In genomic region chr1:155466996-155467395, GRCh38 we compare ENCODE assay signal across 9 cellular contexts.
DNase-seq lines count a peak whose midpoint lies in the region; ATAC-seq and TF ChIP-seq lines count a peak whose summit lies in the region.
"Had no signal": no experiment of that assay in that cellular context is flagged by ENCODE, and none has a peak within 500 bp of the region (broad histone marks: within the 10 kb centered on the region; RNA-seq: fewer than 3 reads in every experiment).

No MANE protein-coding gene starts in this region.

- H3K4me2 ChIP-seq in Karpas-422 (ENCODE audit: low read depth, low read length, poor library complexity, severe bottlenecking), result no peak overlapping the region

- CTCF ChIA-PET in A673 (lab: Charles Lee), result no interaction called here

- TF ChIP-seq CTCF in cardiac fibroblast (IDR thresholded peaks at IDR 0.05; ENCODE audit: low read depth, low read length), result no peak
- TF ChIP-seq CTCF in A673 (conservative IDR thresholded peaks at IDR 0.05; ENCODE audit: low read depth, low read length), result no peak

- H3K9me3 Mint-ChIP-seq in CD4-positive, CD25-positive, alpha-beta regulatory T cell, result peaks cover 0 to 8% (median 1%) of the 10 kb centered on the region in 7 donors
- H3K9me3 Mint-ChIP-seq in naive B cell, result peaks cover 0 to 12% (median 9%) of the 10 kb centered on the region in 7 donors

- H3K4me3 Mint-ChIP-seq in CD4-positive, CD25-positive, alpha-beta regulatory T cell, result no peak overlapping the region
- H3K4me3 Mint-ChIP-seq in naive B cell, result no peak overlapping the region

- no peaks in the 10 kb centered on the region for H3K27me3 Mint-ChIP-seq in CD4-positive, CD25-positive, alpha-beta regulatory T cell
- H3K27me3 Mint-ChIP-seq in naive B cell, result no peaks in the 10 kb centered on the region

- peaks cover 36 to 62% (median 47%) of the 10 kb centered on the region in 4 donors for H3K4me1 Mint-ChIP-seq in CD4-positive, CD25-positive, alpha-beta regulatory T cell
- H3K4me1 Mint-ChIP-seq in naive B cell, result peaks cover 13 to 42% (median 31%) of the 10 kb centered on the region in 3 donors

- POLR2A ChIA-PET in A673 (lab: Charles Lee; ENCODE audit: low non-redundant PET), result no interaction called here

- H3K4me3 ChIP-seq in CD4-positive, CD25-positive, alpha-beta regulatory T cell (ENCODE audit: low read depth, low read length), result no peak overlapping the region
- H3K4me3 ChIP-seq in Karpas-422 (ENCODE audit: low read length) (no peak overlapping the region), cardiac fibroblast (replicated peaks in 1 of 2; ENCODE audit: low read depth in 2 of 2, low read length in 2 of 2) (no peak overlapping the region), A673 (ENCODE audit: low read depth, low read length, poor library complexity, severe bottlenecking) (no peak overlapping the region)
- H3K4me3 ChIP-seq: left ventricle myocardium inferior had no signal

- H4K20me1 ChIP-seq in Karpas-422 (ENCODE audit: insufficient read depth, low read depth, low read length), result no peaks in the 10 kb centered on the region

- peaks cover 92% of the 10 kb centered on the region for H3K79me2 ChIP-seq in Karpas-422 (ENCODE audit: low read length)

- no peak overlapping the region for H3K9ac ChIP-seq in Karpas-422 (ENCODE audit: low read length)

- H3K9me2 ChIP-seq in Karpas-422 (replicated peaks; ENCODE audit: insufficient read depth, low read length), result no peaks in the 10 kb centered on the region

- no peaks in the 10 kb centered on the region for H3K27me3 ChIP-seq in CD4-positive, CD25-positive, alpha-beta regulatory T cell (ENCODE audit: control insufficient read depth, insufficient read depth, low read length)
- no peaks in the 10 kb centered on the region for H3K27me3 ChIP-seq in Karpas-422 (ENCODE audit: low read length)
- no peaks in the 10 kb centered on the region for H3K27me3 ChIP-seq in A673 (replicated peaks; ENCODE audit: insufficient read depth, low read depth, low read length, poor library complexity)

- peaks cover 3% of the 10 kb centered on the region for H3K4me1 ChIP-seq in CD4-positive, CD25-positive, alpha-beta regulatory T cell (ENCODE audit: control insufficient read depth, insufficient read depth, low read length, poor library complexity, severe bottlenecking)
- H3K4me1 ChIP-seq in Karpas-422 (ENCODE audit: low read length), result peaks cover 40% of the 10 kb centered on the region
- H3K4me1 ChIP-seq in A673 (ENCODE audit: insufficient read depth, low read length, poor library complexity, severe bottlenecking), result peaks cover 7% of the 10 kb centered on the region

- no peak overlapping the region for H2AFZ ChIP-seq in Karpas-422 (ENCODE audit: low read length)

- no peak for TF ChIP-seq POLR2A in erythroblast (IDR thresholded peaks at IDR 0.05; ENCODE audit: low read length)

- intact Hi-C loops in A673 (cut with micrococcal nuclease; ENCODE audit: unreplicated experiment), result no loop called here

- no peak for ATAC-seq in CD4-positive, CD25-positive, alpha-beta regulatory T cell (ENCODE audit: low read depth in 2 of 2)
- ATAC-seq in naive B cell (ENCODE audit: low read depth in 2 of 2) (no peak), HG03457 (IDR thresholded peaks at IDR 0.05; ENCODE audit: unreplicated experiment) (no peak)

- no TSS peak for BruUV-seq in A673 (replicated peaks; lab: Mats Ljungman, UMichigan)

- H3K27ac Mint-ChIP-seq in CD4-positive, CD25-positive, alpha-beta regulatory T cell, result peak overlapping the region in 2 of 3 donors; percentile 30 to 52
- peak overlapping the region in 5 of 6 donors; percentile 14 to 97 (median 56) for H3K27ac Mint-ChIP-seq in naive B cell

- no peak for DNase-seq in CD4-positive, CD25-positive, alpha-beta regulatory T cell
- DNase-seq in Karpas-422 (no peak), cardiac fibroblast (ENCODE audit: low read depth in 2 of 2) (peak; percentile 60 to 91), naive B cell (no peak), A673 (ENCODE audit: low spot score) (no peak), erythroblast (lab: John Stamatoyannopoulos, UW) (no peak), NCI-H82 treated with DMSO at 0.1 percent for 48 hours (lab: John Stamatoyannopoulos, UW; ENCODE audit: unreplicated experiment) (no peak)
- DNase-seq: left ventricle myocardium inferior had no signal

- H3K36me3 Mint-ChIP-seq in CD4-positive, CD25-positive, alpha-beta regulatory T cell, result peaks cover 19% of the 10 kb centered on the region
- H3K36me3 Mint-ChIP-seq in naive B cell, result peaks cover 9 to 11% of the 10 kb centered on the region in 2 donors

- H3K9me3 ChIP-seq in CD4-positive, CD25-positive, alpha-beta regulatory T cell (ENCODE audit: control insufficient read depth in 2 of 2, low read length in 2 of 2), result peaks cover 8 to 11% of the 10 kb centered on the region in 2 experiments
- H3K9me3 ChIP-seq in Karpas-422 (ENCODE audit: low read length) (peaks cover 7% of the 10 kb centered on the region; the same call in 1 of the 2 replicates), A673 (ENCODE audit: low read depth, low read length, poor library complexity, severe bottlenecking) (peaks cover 10% of the 10 kb centered on the region)

- no peak overlapping the region for H3K27ac ChIP-seq in CD4-positive, CD25-positive, alpha-beta regulatory T cell (ENCODE audit: insufficient read depth, low read length, poor library complexity, severe bottlenecking)
- peak overlapping the region; percentile 25 for H3K27ac ChIP-seq in Karpas-422 (ENCODE audit: low read length)
- no peak overlapping the region for H3K27ac ChIP-seq in A673 (ENCODE audit: low read depth, low read length, poor library complexity, severe bottlenecking)
- H3K27ac ChIP-seq: left ventricle myocardium inferior had no signal

- peaks cover 20% of the 10 kb centered on the region for H3K36me3 ChIP-seq in CD4-positive, CD25-positive, alpha-beta regulatory T cell (ENCODE audit: control insufficient read depth, insufficient read depth, low read length)
- peaks cover 11% of the 10 kb centered on the region for H3K36me3 ChIP-seq in Karpas-422 (ENCODE audit: insufficient read depth, low read length)
- peaks cover 15% of the 10 kb centered on the region for H3K36me3 ChIP-seq in A673 (ENCODE audit: insufficient read depth, low read length, poor library complexity, severe bottlenecking)

Comparison
In these comparisons a context has a peak if more than half of its experiments do, and no peak if none do; other contexts are left out.
1. DNase-seq: peak in cardiac fibroblast (2 of 2); none in CD4-positive, CD25-positive, alpha-beta regulatory T cell (0 of 3), Karpas-422 (single experiment), naive B cell (single experiment), A673 (single experiment), erythroblast (0 of 2) and NCI-H82 treated with DMSO at 0.1 percent for 48 hours (single experiment).